14 cellular contexts compared by ENCODE assay signal in genomic region chr17:41848788-41849187, GRCh38. TPM values are rescaled to one million over a fixed set of nuclear protein-coding genes. Genes with fewer than 3 reads are reported as not detected.
DNase-seq lines count a peak whose midpoint lies in the region; ATAC-seq and TF ChIP-seq lines count a peak whose summit lies in the region.
"Had no signal": no experiment of that assay in that cellular context is flagged by ENCODE, and none has a peak within 500 bp of the region (broad histone marks: within the 10 kb centered on the region; RNA-seq: fewer than 3 reads in every experiment).

No MANE protein-coding gene starts in this region.

- intact Hi-C loops in left ventricle myocardium inferior (cut with micrococcal nuclease) (no loop called here), right cardiac atrium (cut with DNase I) (no loop called here)

- TF ChIP-seq CTCF in left ventricle myocardium inferior (IDR thresholded peaks at IDR 0.05; ENCODE audit: borderline replicate concordance) (no peak), fibroblast of villous mesenchyme (IDR thresholded peaks at IDR 0.05; ENCODE audit: insufficient read depth, low read depth, low read length) (no peak), neural progenitor cell (IDR thresholded peaks at IDR 0.05) (no peak)

- H3K36me3 ChIP-seq in left ventricle myocardium inferior = peaks cover 9% of the 10 kb centered on the region
- H3K36me3 ChIP-seq in neural progenitor cell = no peaks in the 10 kb centered on the region

- peaks cover 7% of the 10 kb centered on the region for H3K36me3 Mint-ChIP-seq in neural progenitor cell

- H3K79me2 ChIP-seq in neural progenitor cell (ENCODE audit: low read depth) = peaks cover 48% of the 10 kb centered on the region

- peaks cover 2% of the 10 kb centered on the region for H3K27me3 Mint-ChIP-seq in neural progenitor cell (ENCODE audit: insufficient read depth, low read depth)

- H3K27ac ChIP-seq in left ventricle myocardium inferior (replicated peaks) = peak overlapping the region; percentile 43
- no peak overlapping the region for H3K27ac ChIP-seq in right cardiac atrium (ENCODE audit: low read length)
- no peak overlapping the region for H3K27ac ChIP-seq in neural progenitor cell

- no peak overlapping the region for H3K4me3 Mint-ChIP-seq in neural progenitor cell
- H3K4me3 Mint-ChIP-seq: CD14-positive monocyte had no signal

- H3K4me1 ChIP-seq in left ventricle myocardium inferior (peaks cover 25% of the 10 kb centered on the region), right cardiac atrium (ENCODE audit: control insufficient read depth, insufficient read depth, low read length) (no peaks in the 10 kb centered on the region), neural progenitor cell (no peaks in the 10 kb centered on the region)

- H3F3A ChIP-seq in neural progenitor cell (ENCODE audit: low read depth) = no peaks in the 10 kb centered on the region

- no peak overlapping the region for H3K9ac ChIP-seq in neural progenitor cell

- H4K20me1 ChIP-seq in neural progenitor cell (ENCODE audit: low read depth) = peaks cover 44% of the 10 kb centered on the region

- no peak for ATAC-seq in right cardiac atrium
- no peak for ATAC-seq in GM19395 (IDR thresholded peaks at IDR 0.05; ENCODE audit: unreplicated experiment)
- no peak for ATAC-seq in GM21528 (IDR thresholded peaks at IDR 0.05; ENCODE audit: low FRiP score, unreplicated experiment)

- no peak overlapping the region for H3K27ac Mint-ChIP-seq in neural progenitor cell
- H3K27ac Mint-ChIP-seq: CD14-positive monocyte had no signal

- 65% methylated on average over 4 of the region's 4 CpGs for WGBS in right cardiac atrium

- no peak for DNase-seq in left ventricle myocardium inferior
- DNase-seq in right cardiac atrium = no peak
- peak; percentile 31 for DNase-seq in amniotic epithelial cell (ENCODE audit: low read depth)
- DNase-seq in fibroblast of villous mesenchyme (ENCODE audit: low read depth) = peak; percentile 51
- no peak for DNase-seq in COLO829 (ENCODE audit: low spot score)
- DNase-seq in neural progenitor cell (ENCODE audit: low spot score) = no peak
- DNase-seq: Kasumi-1, NCI-H2029, NCI-H510A treated with DMSO at 0.1 percent for 48 hours, SHP77 treated with DMSO at 0.1 percent for 48 hours had no signal

- H3K9me3 ChIP-seq in left ventricle myocardium inferior (replicated peaks) = no peaks in the 10 kb centered on the region
- no peaks in the 10 kb centered on the region for H3K9me3 ChIP-seq in right cardiac atrium (ENCODE audit: control insufficient read depth, low read length)
- no peaks in the 10 kb centered on the region for H3K9me3 ChIP-seq in neural progenitor cell (ENCODE audit: low read depth)

- H3K9me3 Mint-ChIP-seq in neural progenitor cell = no peaks in the 10 kb centered on the region

- H3K4me2 ChIP-seq in neural progenitor cell = no peak overlapping the region

- no peaks in the 10 kb centered on the region for H3K27me3 ChIP-seq in left ventricle myocardium inferior (ENCODE audit: low read depth)
- H3K27me3 ChIP-seq in right cardiac atrium (ENCODE audit: control insufficient read depth, insufficient read depth) = no peaks in the 10 kb centered on the region
- H3K27me3 ChIP-seq in neural progenitor cell = no peaks in the 10 kb centered on the region

- H3K4me1 Mint-ChIP-seq in neural progenitor cell = no peaks in the 10 kb centered on the region

- H2AFZ ChIP-seq in neural progenitor cell (replicated peaks) = no peak overlapping the region

- H3K4me3 ChIP-seq in left ventricle myocardium inferior = no peak overlapping the region
- no peak overlapping the region for H3K4me3 ChIP-seq in right cardiac atrium (ENCODE audit: low read length)
- no peak overlapping the region for H3K4me3 ChIP-seq in fibroblast of villous mesenchyme (ENCODE audit: low read depth, low read length)
- H3K4me3 ChIP-seq in neural progenitor cell = no peak overlapping the region

RNA-seq across cellular contexts. Expression of gene KLHL10, which starts 11.2 kb away (rescaled TPM):
- not detected for total RNA-seq in left ventricle myocardium inferior
- total RNA-seq in right cardiac atrium = under 1 TPM in 3 of 4 donors, not detected in 1; 0.26 to 0.33 (median 0.28) TPM
- polyA plus RNA-seq in right cardiac atrium = 0.09 TPM
- under 0.01 TPM in 2 replicates for total RNA-seq in fibroblast of villous mesenchyme
- total RNA-seq in neural progenitor cell (ENCODE audit: low replicate concordance) = 0.65 TPM in 1 of 2 replicates, not detected in the other
- total RNA-seq: A172 had no signal
- polyA plus RNA-seq: CD14-positive monocyte had no signal

RNA-seq across cellular contexts. Expression of gene NT5C3B, which starts 12.8 kb away (rescaled TPM):
- total RNA-seq in left ventricle myocardium inferior (18.3 TPM), right cardiac atrium (10 to 100 TPM; 29.1 to 46.6 (median 32.1) TPM), fibroblast of villous mesenchyme (58.7 and 60.6 TPM in 2 replicates), neural progenitor cell (ENCODE audit: low replicate concordance) (99.5 and 106 TPM in 2 replicates)
- polyA plus RNA-seq in right cardiac atrium = 40.5 TPM

RNA-seq across cellular contexts. Expression of gene KLHL11, which starts 16.4 kb away (rescaled TPM):
- total RNA-seq in left ventricle myocardium inferior (3.5 TPM), right cardiac atrium (1 to 10 TPM; 5.1 to 6.7 (median 5.5) TPM), fibroblast of villous mesenchyme (30.6 and 37.6 TPM in 2 replicates), neural progenitor cell (ENCODE audit: low replicate concordance) (28.5 and 33.3 TPM in 2 replicates)
- 1.9 TPM for polyA plus RNA-seq in right cardiac atrium

RNA-seq across cellular contexts. Expression of gene FKBP10, which starts 36.0 kb away (rescaled TPM):
- 10.4 TPM for total RNA-seq in left ventricle myocardium inferior
- total RNA-seq in right cardiac atrium = 10 to 100 TPM; 26.5 to 42.7 (median 38.8) TPM
- 24.8 TPM for polyA plus RNA-seq in right cardiac atrium
- total RNA-seq in fibroblast of villous mesenchyme = 191 and 228 TPM in 2 replicates
- 108 and 231 TPM in 2 replicates for total RNA-seq in neural progenitor cell (ENCODE audit: low replicate concordance)
- polyA plus RNA-seq: CD14-positive monocyte had no signal

RNA-seq across cellular contexts. Expression of gene P3H4, which starts 37.0 kb away (rescaled TPM):
- 6.0 TPM for total RNA-seq in left ventricle myocardium inferior
- total RNA-seq in right cardiac atrium = 10 to 100 TPM; 12.1 to 17.1 (median 13.9) TPM
- 9.8 TPM for polyA plus RNA-seq in right cardiac atrium
- total RNA-seq in fibroblast of villous mesenchyme = 88.1 and 92.4 TPM in 2 replicates
- total RNA-seq in neural progenitor cell (ENCODE audit: low replicate concordance) = 18.7 and 48.5 TPM in 2 replicates

Comparison
In these comparisons a context has a peak if more than half of its experiments do, and no peak if none do; other contexts are left out.
1. DNase-seq: peak in amniotic epithelial cell (single experiment) and fibroblast of villous mesenchyme (single experiment); none in left ventricle myocardium inferior (single experiment), right cardiac atrium (0 of 3), COLO829 (single experiment) and neural progenitor cell (single experiment).